Comparison of ENCODE assay signal across 8 cellular contexts in genomic region chr5:90472783-90473182, GRCh38. TPM values are rescaled to one million over a fixed set of nuclear protein-coding genes. Genes with fewer than 3 reads are reported as not detected.
DNase-seq lines count a peak whose midpoint lies in the region; ATAC-seq and TF ChIP-seq lines count a peak whose summit lies in the region.

No MANE protein-coding gene starts in this region.

- POLR2A ChIA-PET in AG04450 (lab: Yijun Ruan, JAX) (interaction anchor here (0.6 to 1.0 kb wide), 2 partner anchors 33 to 57 kb away, joined by 4 to 9 read pairs; no protein-coding TSS in a partner anchor), MCF 10A (lab: Yijun Ruan, JAX) (interaction anchor here (0.6 to 6.0 kb wide), 19 partner anchors 10 to 910 kb away, joined by 3 to 122 read pairs (median 5); partner anchors contain the start of genes ARRDC3, CETN3 and LYSMD3)

- no peak for ATAC-seq in HG02852 (IDR thresholded peaks at IDR 0.05; ENCODE audit: unreplicated experiment)

- H3K9me3 Mint-ChIP-seq in MCF 10A (ENCODE audit: unreplicated experiment), result no peaks in the 10 kb centered on the region

- peak overlapping the region; percentile 32 for H3K9ac ChIP-seq in mucosa of stomach (ENCODE audit: low read length)

- H3K27ac ChIP-seq in AG04450 (ENCODE audit: low read depth, low read length) (no peak overlapping the region), HL-60 (replicated peaks) (no peak overlapping the region)

- TSS peak; percentile 36 for BruUV-seq in MCF 10A (replicated peaks; lab: Mats Ljungman, UMichigan)

- H3K9me3 ChIP-seq in AG04450 (ENCODE audit: control insufficient read depth, insufficient read depth, low read length) (no peaks in the 10 kb centered on the region; the same call in 1 of the 2 replicates), mucosa of stomach (ENCODE audit: control insufficient read depth, low read length) (no peaks in the 10 kb centered on the region)

- H3K27me3 ChIP-seq in AG04450 (ENCODE audit: control insufficient read depth, insufficient read depth, low read length) (no peaks in the 10 kb centered on the region), HL-60 (ENCODE audit: insufficient read depth, poor library complexity, severe bottlenecking) (no peaks in the 10 kb centered on the region), mucosa of stomach (ENCODE audit: control insufficient read depth, insufficient read depth, low read length) (no peaks in the 10 kb centered on the region)

- peaks cover 5% of the 10 kb centered on the region for H3K4me1 ChIP-seq in mucosa of stomach (ENCODE audit: control insufficient read depth, insufficient read depth, low read length)

- DNase-seq in AG04450 (ENCODE audit: low read depth, low spot score) (no peak), HL-60 (ENCODE audit: low read depth in 1 of 2, low spot score in 1 of 2) (no peak), MCF 10A (ENCODE audit: unreplicated experiment) (no peak), NK-92 (lab: John Stamatoyannopoulos, UW; ENCODE audit: unreplicated experiment) (no peak), activated gamma-delta T cell treated with Interleukin-2 at 50 U/mL for 16 hours (no peak), germinal center (ENCODE audit: low spot score) (no peak)

- TF ChIP-seq CTCF in AG04450 (IDR thresholded peaks at IDR 0.05; ENCODE audit: low read depth, low read length) (no peak), HL-60 (IDR thresholded peaks at IDR 0.05; ENCODE audit: insufficient read depth, low read length) (no peak), MCF 10A (IDR thresholded peaks at IDR 0.05; ENCODE audit: unreplicated experiment) (no peak)

- H3K36me3 Mint-ChIP-seq in MCF 10A (ENCODE audit: insufficient read depth, unreplicated experiment), result peaks cover 11% of the 10 kb centered on the region

- H3K4me1 Mint-ChIP-seq in MCF 10A (ENCODE audit: insufficient read depth, unreplicated experiment), result peaks cover 28% of the 10 kb centered on the region

- CTCF ChIA-PET in AG04450 (lab: Charles Lee) (interaction anchor here (0.7 to 1.3 kb wide), 4 partner anchors 11 to 39 kb away, joined by 3 read pairs; no protein-coding TSS in a partner anchor), MCF 10A (lab: Yijun Ruan, JAX) (interaction anchor here (0.5 to 3.5 kb wide), 7 partner anchors 10 to 943 kb away, joined by 3 to 25 read pairs (median 4); partner anchors contain the start of gene LYSMD3)

- H3K4me3 Mint-ChIP-seq in MCF 10A (ENCODE audit: unreplicated experiment), result peak overlapping the region; percentile 100

- peak overlapping the region; percentile 83 for H3K27ac Mint-ChIP-seq in MCF 10A (ENCODE audit: low read depth, unreplicated experiment)

- H3K4me3 ChIP-seq in AG04450 (ENCODE audit: low read depth, low read length), result peak overlapping the region; percentile 86
- peak overlapping the region; percentile 70 for H3K4me3 ChIP-seq in HL-60 (replicated peaks; ENCODE audit: insufficient read depth, low read length)
- peak overlapping the region; percentile 94 for H3K4me3 ChIP-seq in mucosa of stomach (ENCODE audit: low read length)

- intact Hi-C loops in MCF 10A (cut with micrococcal nuclease), result loop anchor here (2.0 kb wide), 1 partner anchor 64 kb away; the partner anchor contains the start of gene CETN3

- no peaks in the 10 kb centered on the region for H3K27me3 Mint-ChIP-seq in MCF 10A (ENCODE audit: insufficient read depth, unreplicated experiment)

- H3K36me3 ChIP-seq in mucosa of stomach (ENCODE audit: control insufficient read depth, insufficient read depth, low read length), result no peaks in the 10 kb centered on the region

RNA-seq across cellular contexts. Expression of gene MBLAC2, which starts 1.8 kb away (rescaled TPM):
- 2.3 and 2.8 TPM in 2 replicates for polyA plus RNA-seq in AG04450 (2011; rRNA removed)
- 1.8 and 2.9 TPM in 2 replicates for polyA minus RNA-seq in AG04450 (2011; rRNA and poly(A)+ RNA removed)
- total RNA-seq in MCF 10A (2022), result 9.1 and 9.4 TPM in 2 replicates

RNA-seq across cellular contexts. Expression of gene POLR3G, which starts 1.9 kb away (rescaled TPM):
- polyA plus RNA-seq in AG04450 (2011; rRNA removed), result 4.7 and 7.3 TPM in 2 replicates
- polyA minus RNA-seq in AG04450 (2011; rRNA and poly(A)+ RNA removed), result 1.1 and 2.6 TPM in 2 replicates
- total RNA-seq in MCF 10A (2022), result 13.2 and 13.6 TPM in 2 replicates

RNA-seq across cellular contexts. Expression of gene LYSMD3, which starts 56.6 kb away (rescaled TPM):
- 15.6 and 25.8 TPM in 2 replicates for polyA plus RNA-seq in AG04450 (2011; rRNA removed)
- 10.8 and 20.4 TPM in 2 replicates for polyA minus RNA-seq in AG04450 (2011; rRNA and poly(A)+ RNA removed)
- total RNA-seq in MCF 10A (2022), result 25.6 and 27.4 TPM in 2 replicates
